In the genomic region with DNA sequence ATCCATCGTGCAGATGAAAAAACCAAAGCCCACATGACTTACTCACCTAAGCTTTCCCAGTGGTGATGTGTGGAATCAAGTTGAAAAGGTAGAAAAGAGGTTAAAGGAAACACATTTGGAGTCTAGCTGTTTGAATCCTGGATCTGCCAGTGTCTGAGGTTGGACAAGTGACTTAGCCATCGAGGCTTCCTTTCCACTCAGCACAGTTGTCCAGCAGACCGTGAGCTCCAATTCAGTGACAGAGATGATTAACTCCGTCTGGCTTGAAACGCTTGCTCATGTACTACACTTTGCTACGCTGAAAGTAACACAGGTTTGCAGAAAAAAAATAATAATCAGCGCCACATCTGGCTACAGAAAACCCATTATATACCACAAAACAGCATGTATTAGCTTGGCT, we compare ENCODE assay signal across 18 cellular contexts.
A peak's percentile ranks its signal among the peaks of the same experiment; 100 is the strongest.
DNase-seq lines count a peak whose midpoint lies in the region; ATAC-seq and FAIRE-seq lines count a peak whose summit lies in the region.
"Had no signal": no experiment of that assay in that cellular context is flagged by ENCODE, and none has a peak within 500 bp of the region (broad histone marks: within the 10 kb centered on the region; RNA-seq: fewer than 3 reads in every experiment).

No MANE protein-coding gene starts in this region.

- peak; percentile 5 for FAIRE-seq in islet of Langerhans (lab: Jason Lieb, UNC)
- FAIRE-seq: GM12891 had no signal

- H3K27me3 ChIP-seq in BLaER1 treated with 17β-estradiol and CSF1 and Interleukin-3, amounts not matched to agents 10 nM and 100 nM = no peaks in the 10 kb centered on the region
- H3K27me3 ChIP-seq: BLaER1, SJSA1 had no signal

- H3K36me3 ChIP-seq in BLaER1 treated with 17β-estradiol and CSF1 and Interleukin-3, amounts not matched to agents 10 nM and 100 nM = no peaks in the 10 kb centered on the region
- H3K36me3 ChIP-seq: BLaER1, SJSA1 had no signal

- H3K27ac ChIP-seq in BLaER1 treated with 17β-estradiol and CSF1 and Interleukin-3, amounts not matched to agents 10 nM and 100 nM = peak overlapping the region in 8 of 11 experiments; percentile 41 to 83 (median 64); a peak in 15 of 22 replicates
- H3K27ac ChIP-seq: 22Rv1, BLaER1, RWPE1, SJSA1 had no signal

- peak overlapping the region in 10 of 11 experiments; percentile 5 to 52 (median 40); a peak in 16 of 22 replicates for H3K4me2 ChIP-seq in BLaER1 treated with 17β-estradiol and CSF1 and Interleukin-3, amounts not matched to agents 10 nM and 100 nM
- H3K4me2 ChIP-seq: BLaER1 had no signal

- H3K4me3 ChIP-seq in BLaER1 treated with 17β-estradiol and CSF1 and Interleukin-3, amounts not matched to agents 10 nM and 100 nM = no peak overlapping the region
- H3K4me3 ChIP-seq: BLaER1, SJSA1 had no signal

- H3K4me1 ChIP-seq in BLaER1 treated with 17β-estradiol and CSF1 and Interleukin-3, amounts not matched to agents 10 nM and 100 nM = peaks cover 26 to 50% (median 47%) of the 10 kb centered on the region in 10 experiments
- H3K4me1 ChIP-seq: SJSA1 had no signal

- DNase-seq in NCI-H2171 treated with DMSO at 0.1 percent for 48 hours (lab: John Stamatoyannopoulos, UW) (peak; percentile 23), NCI-H2171 (lab: John Stamatoyannopoulos, UW) (no peak), retina (peak; percentile 45)
- DNase-seq: ACHN; CD4-positive, alpha-beta memory T cell; NCI-H146; NCI-H2029; NK-92 treated with Interleukin-12 subunit alpha and Interleukin-12 subunit beta, amount 100 ng/mL, for 24 hours had no signal

- peaks cover 0 to 24% (median 14%) of the 10 kb centered on the region in 11 experiments; a peak in 14 of 22 replicates for H3K9me3 ChIP-seq in BLaER1 treated with 17β-estradiol and CSF1 and Interleukin-3, amounts not matched to agents 10 nM and 100 nM (replicated peaks in 1 of 11)
- H3K9me3 ChIP-seq: BLaER1, SJSA1 had no signal

- H3K9ac ChIP-seq in BLaER1 treated with 17β-estradiol and CSF1 and Interleukin-3, amounts not matched to agents 10 nM and 100 nM = peak overlapping the region in 1 of 11 experiments; percentile 24; a peak in 2 of 22 replicates
- H3K9ac ChIP-seq: BLaER1 had no signal

- no peaks in the 10 kb centered on the region for H4K20me1 ChIP-seq in BLaER1 treated with 17β-estradiol and CSF1 and Interleukin-3, amounts not matched to agents 10 nM and 100 nM
- H4K20me1 ChIP-seq: BLaER1 had no signal

- ATAC-seq in GM21529 (IDR thresholded peaks at IDR 0.05; ENCODE audit: unreplicated experiment) (no peak), GM21515 (IDR thresholded peaks at IDR 0.05; ENCODE audit: unreplicated experiment) (no peak), HG02763 (IDR thresholded peaks at IDR 0.05; ENCODE audit: unreplicated experiment) (no peak)
